1 cellular context compared by ENCODE assay signal in genomic region chr4:163623787-163624186, GRCh38.
TF ChIP-seq lines count a peak whose summit lies in the region.

No MANE protein-coding gene starts in this region.

TF ChIP-seq in GM23338, 12 proteins besides CTCF, POLR2A, EP300 and RAD21 (continued from another document):
- TF ChIP-seq, protein P1, sequence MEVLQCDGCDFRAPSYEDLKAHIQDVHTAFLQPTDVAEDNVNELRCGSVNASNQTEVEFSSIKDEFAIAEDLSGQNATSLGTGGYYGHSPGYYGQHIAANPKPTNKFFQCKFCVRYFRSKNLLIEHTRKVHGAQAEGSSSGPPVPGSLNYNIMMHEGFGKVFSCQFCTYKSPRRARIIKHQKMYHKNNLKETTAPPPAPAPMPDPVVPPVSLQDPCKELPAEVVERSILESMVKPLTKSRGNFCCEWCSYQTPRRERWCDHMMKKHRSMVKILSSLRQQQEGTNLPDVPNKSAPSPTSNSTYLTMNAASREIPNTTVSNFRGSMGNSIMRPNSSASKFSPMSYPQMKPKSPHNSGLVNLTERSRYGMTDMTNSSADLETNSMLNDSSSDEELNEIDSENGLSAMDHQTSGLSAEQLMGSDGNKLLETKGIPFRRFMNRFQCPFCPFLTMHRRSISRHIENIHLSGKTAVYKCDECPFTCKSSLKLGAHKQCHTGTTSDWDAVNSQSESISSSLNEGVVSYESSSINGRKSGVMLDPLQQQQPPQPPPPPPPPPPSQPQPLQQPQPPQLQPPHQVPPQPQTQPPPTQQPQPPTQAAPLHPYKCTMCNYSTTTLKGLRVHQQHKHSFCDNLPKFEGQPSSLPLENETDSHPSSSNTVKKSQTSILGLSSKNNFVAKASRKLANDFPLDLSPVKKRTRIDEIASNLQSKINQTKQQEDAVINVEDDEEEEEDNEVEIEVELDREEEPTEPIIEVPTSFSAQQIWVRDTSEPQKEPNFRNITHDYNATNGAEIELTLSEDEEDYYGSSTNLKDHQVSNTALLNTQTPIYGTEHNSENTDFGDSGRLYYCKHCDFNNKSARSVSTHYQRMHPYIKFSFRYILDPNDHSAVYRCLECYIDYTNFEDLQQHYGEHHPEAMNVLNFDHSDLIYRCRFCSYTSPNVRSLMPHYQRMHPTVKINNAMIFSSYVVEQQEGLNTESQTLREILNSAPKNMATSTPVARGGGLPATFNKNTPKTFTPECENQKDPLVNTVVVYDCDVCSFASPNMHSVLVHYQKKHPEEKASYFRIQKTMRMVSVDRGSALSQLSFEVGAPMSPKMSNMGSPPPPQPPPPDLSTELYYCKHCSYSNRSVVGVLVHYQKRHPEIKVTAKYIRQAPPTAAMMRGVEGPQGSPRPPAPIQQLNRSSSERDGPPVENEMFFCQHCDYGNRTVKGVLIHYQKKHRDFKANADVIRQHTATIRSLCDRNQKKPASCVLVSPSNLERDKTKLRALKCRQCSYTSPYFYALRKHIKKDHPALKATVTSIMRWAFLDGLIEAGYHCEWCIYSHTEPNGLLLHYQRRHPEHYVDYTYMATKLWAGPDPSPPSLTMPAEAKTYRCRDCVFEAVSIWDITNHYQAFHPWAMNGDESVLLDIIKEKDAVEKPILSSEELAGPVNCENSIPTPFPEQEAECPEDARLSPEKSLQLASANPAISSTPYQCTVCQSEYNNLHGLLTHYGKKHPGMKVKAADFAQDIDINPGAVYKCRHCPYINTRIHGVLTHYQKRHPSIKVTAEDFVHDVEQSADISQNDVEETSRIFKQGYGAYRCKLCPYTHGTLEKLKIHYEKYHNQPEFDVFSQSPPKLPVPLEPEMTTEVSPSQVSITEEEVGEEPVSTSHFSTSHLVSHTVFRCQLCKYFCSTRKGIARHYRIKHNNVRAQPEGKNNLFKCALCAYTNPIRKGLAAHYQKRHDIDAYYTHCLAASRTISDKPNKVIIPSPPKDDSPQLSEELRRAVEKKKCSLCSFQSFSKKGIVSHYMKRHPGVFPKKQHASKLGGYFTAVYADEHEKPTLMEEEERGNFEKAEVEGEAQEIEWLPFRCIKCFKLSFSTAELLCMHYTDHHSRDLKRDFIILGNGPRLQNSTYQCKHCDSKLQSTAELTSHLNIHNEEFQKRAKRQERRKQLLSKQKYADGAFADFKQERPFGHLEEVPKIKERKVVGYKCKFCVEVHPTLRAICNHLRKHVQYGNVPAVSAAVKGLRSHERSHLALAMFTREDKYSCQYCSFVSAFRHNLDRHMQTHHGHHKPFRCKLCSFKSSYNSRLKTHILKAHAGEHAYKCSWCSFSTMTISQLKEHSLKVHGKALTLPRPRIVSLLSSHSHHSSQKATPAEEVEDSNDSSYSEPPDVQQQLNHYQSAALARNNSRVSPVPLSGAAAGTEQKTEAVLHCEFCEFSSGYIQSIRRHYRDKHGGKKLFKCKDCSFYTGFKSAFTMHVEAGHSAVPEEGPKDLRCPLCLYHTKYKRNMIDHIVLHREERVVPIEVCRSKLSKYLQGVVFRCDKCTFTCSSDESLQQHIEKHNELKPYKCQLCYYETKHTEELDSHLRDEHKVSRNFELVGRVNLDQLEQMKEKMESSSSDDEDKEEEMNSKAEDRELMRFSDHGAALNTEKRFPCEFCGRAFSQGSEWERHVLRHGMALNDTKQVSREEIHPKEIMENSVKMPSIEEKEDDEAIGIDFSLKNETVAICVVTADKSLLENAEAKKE (CRISPR knock-in tag; IDR thresholded peaks at IDR 0.05), result no peak
- TF ChIP-seq ZNF114 (CRISPR knock-in tag; IDR thresholded peaks at IDR 0.05) (no peak), CREB1 (CRISPR knock-in tag; IDR thresholded peaks at IDR 0.05; ENCODE audit: low read depth) (no peak), ZNF331 (CRISPR knock-in tag; IDR thresholded peaks at IDR 0.05; ENCODE audit: low read depth) (no peak)
- TF ChIP-seq, protein P2, sequence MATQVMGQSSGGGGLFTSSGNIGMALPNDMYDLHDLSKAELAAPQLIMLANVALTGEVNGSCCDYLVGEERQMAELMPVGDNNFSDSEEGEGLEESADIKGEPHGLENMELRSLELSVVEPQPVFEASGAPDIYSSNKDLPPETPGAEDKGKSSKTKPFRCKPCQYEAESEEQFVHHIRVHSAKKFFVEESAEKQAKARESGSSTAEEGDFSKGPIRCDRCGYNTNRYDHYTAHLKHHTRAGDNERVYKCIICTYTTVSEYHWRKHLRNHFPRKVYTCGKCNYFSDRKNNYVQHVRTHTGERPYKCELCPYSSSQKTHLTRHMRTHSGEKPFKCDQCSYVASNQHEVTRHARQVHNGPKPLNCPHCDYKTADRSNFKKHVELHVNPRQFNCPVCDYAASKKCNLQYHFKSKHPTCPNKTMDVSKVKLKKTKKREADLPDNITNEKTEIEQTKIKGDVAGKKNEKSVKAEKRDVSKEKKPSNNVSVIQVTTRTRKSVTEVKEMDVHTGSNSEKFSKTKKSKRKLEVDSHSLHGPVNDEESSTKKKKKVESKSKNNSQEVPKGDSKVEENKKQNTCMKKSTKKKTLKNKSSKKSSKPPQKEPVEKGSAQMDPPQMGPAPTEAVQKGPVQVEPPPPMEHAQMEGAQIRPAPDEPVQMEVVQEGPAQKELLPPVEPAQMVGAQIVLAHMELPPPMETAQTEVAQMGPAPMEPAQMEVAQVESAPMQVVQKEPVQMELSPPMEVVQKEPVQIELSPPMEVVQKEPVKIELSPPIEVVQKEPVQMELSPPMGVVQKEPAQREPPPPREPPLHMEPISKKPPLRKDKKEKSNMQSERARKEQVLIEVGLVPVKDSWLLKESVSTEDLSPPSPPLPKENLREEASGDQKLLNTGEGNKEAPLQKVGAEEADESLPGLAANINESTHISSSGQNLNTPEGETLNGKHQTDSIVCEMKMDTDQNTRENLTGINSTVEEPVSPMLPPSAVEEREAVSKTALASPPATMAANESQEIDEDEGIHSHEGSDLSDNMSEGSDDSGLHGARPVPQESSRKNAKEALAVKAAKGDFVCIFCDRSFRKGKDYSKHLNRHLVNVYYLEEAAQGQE (IDR thresholded peaks at IDR 0.05; ENCODE audit: unreplicated experiment), result no peak
